Comparison of ENCODE assay signal across 1 cellular context in genomic region chr16:74735554-74735953, GRCh38.
TF ChIP-seq lines count a peak whose summit lies in the region.

No MANE protein-coding gene starts in this region.

TF ChIP-seq in HepG2, 621 proteins besides CTCF, POLR2A, EP300 and RAD21:
- TF ChIP-seq SRSF4 (IDR thresholded peaks at IDR 0.05; ENCODE audit: low read depth, low read length, poor library complexity, severe bottlenecking) (no peak), BORCS8-MEF2B (CRISPR knock-in tag; IDR thresholded peaks at IDR 0.05) (no peak), NFE2L2 (IDR thresholded peaks at IDR 0.05; ENCODE audit: low read length) (no peak), ZNF367 (CRISPR knock-in tag; IDR thresholded peaks at IDR 0.05; ENCODE audit: borderline replicate concordance) (no peak), CREB1 (IDR thresholded peaks at IDR 0.05) (no peak), CREB1 (CRISPR knock-in tag; IDR thresholded peaks at IDR 0.05) (no peak), ZNF770 (CRISPR knock-in tag; IDR thresholded peaks at IDR 0.05) (peak; percentile 28; the same call in 1 of the 2 replicates), REL (CRISPR knock-in tag; conservative IDR thresholded peaks at IDR 0.05) (no peak), ZNF451 (CRISPR knock-in tag; IDR thresholded peaks at IDR 0.05) (no peak), DZIP1 (CRISPR knock-in tag; IDR thresholded peaks at IDR 0.05) (no peak), ZNF281 (CRISPR knock-in tag; IDR thresholded peaks at IDR 0.05; ENCODE audit: borderline replicate concordance) (no peak), NFATC3 (CRISPR knock-in tag; IDR thresholded peaks at IDR 0.05) (no peak), DMTF1 (CRISPR knock-in tag; IDR thresholded peaks at IDR 0.05) (no peak), ZNF121 (CRISPR knock-in tag; IDR thresholded peaks at IDR 0.05) (peak; percentile 67), YY1 (IDR thresholded peaks at IDR 0.05; ENCODE audit: insufficient read depth, insufficient replicate concordance, low read depth, low read length) (no peak), ZNF414 (CRISPR knock-in tag; IDR thresholded peaks at IDR 0.05) (no peak), GTF2F1 (IDR thresholded peaks at IDR 0.05; ENCODE audit: low read length) (no peak), ZNF547 (CRISPR knock-in tag; IDR thresholded peaks at IDR 0.05) (0 out of 2 replicates have a peak, but pooled peaks have one; percentile 24), KLF12 (CRISPR knock-in tag; IDR thresholded peaks at IDR 0.05; ENCODE audit: borderline replicate concordance) (no peak), HINFP (CRISPR knock-in tag; IDR thresholded peaks at IDR 0.05; ENCODE audit: low read depth) (no peak)
